In the genomic region with DNA sequence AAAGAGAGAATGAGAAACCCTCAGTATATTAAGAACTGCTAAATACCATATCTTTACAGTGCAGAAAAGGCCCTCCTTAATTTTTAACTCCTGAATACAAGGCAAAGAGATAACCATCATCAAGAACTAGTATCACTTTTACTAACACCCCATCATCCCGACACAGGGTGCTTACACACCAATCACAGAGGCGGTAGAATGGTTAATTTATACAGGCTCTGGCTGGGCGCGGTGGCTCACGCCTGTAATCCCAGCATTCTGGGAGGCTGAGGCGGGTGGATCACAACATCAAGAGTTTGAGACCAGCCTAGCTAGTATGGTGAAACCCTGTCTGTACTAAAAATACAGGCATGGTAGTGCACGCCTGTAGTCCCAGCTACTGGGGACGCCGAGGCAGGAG, we compare ENCODE assay signal across 1 cellular context.
TF ChIP-seq lines count a peak whose summit lies in the region.

No MANE protein-coding gene starts in this region.

TF ChIP-seq in WTC11, 78 proteins besides CTCF, POLR2A, EP300 and RAD21:
- TF ChIP-seq MXD4 (CRISPR knock-in tag; IDR thresholded peaks at IDR 0.05; ENCODE audit: borderline replicate concordance), result no peak
- TF ChIP-seq, protein P1, sequence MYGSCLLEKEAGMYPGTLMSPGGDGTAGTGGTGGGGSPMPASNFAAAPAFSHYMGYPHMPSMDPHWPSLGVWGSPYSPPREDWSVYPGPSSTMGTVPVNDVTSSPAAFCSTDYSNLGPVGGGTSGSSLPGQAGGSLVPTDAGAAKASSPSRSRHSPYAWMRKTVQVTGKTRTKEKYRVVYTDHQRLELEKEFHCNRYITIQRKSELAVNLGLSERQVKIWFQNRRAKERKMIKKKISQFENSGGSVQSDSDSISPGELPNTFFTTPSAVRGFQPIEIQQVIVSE (CRISPR knock-in tag; IDR thresholded peaks at IDR 0.05; ENCODE audit: borderline replicate concordance), result no peak
- no peak for TF ChIP-seq E2F5 (CRISPR knock-in tag; IDR thresholded peaks at IDR 0.05)
- TF ChIP-seq ZNF219 (CRISPR knock-in tag; IDR thresholded peaks at IDR 0.05; ENCODE audit: borderline replicate concordance), result no peak
- TF ChIP-seq SP1 (CRISPR knock-in tag; conservative IDR thresholded peaks at IDR 0.05), result no peak
- TF ChIP-seq ZNF121 (CRISPR knock-in tag; IDR thresholded peaks at IDR 0.05), result no peak
- no peak for TF ChIP-seq KAT7 (CRISPR knock-in tag; IDR thresholded peaks at IDR 0.05; ENCODE audit: borderline replicate concordance)
- TF ChIP-seq FOXJ3 (CRISPR knock-in tag; IDR thresholded peaks at IDR 0.05; ENCODE audit: borderline replicate concordance), result no peak
- TF ChIP-seq ZNF423 (CRISPR knock-in tag; IDR thresholded peaks at IDR 0.05), result no peak
- TF ChIP-seq ZNF317 (CRISPR knock-in tag; IDR thresholded peaks at IDR 0.05; ENCODE audit: borderline replicate concordance, low read depth), result no peak
- TF ChIP-seq ZNF232 (CRISPR knock-in tag; IDR thresholded peaks at IDR 0.05), result no peak
- TF ChIP-seq ZBTB21 (CRISPR knock-in tag; IDR thresholded peaks at IDR 0.05; ENCODE audit: borderline replicate concordance), result no peak
- no peak for TF ChIP-seq ETV6 (CRISPR knock-in tag; IDR thresholded peaks at IDR 0.05)
- no peak for TF ChIP-seq TCF7 (CRISPR knock-in tag; IDR thresholded peaks at IDR 0.05; ENCODE audit: low read depth)
- TF ChIP-seq ZNF671 (CRISPR knock-in tag; IDR thresholded peaks at IDR 0.05), result no peak
- no peak for TF ChIP-seq ZNF396 (CRISPR knock-in tag; IDR thresholded peaks at IDR 0.05; ENCODE audit: borderline replicate concordance)
- TF ChIP-seq PREB (CRISPR knock-in tag; IDR thresholded peaks at IDR 0.05; ENCODE audit: borderline replicate concordance), result no peak
- TF ChIP-seq NFE2L1 (CRISPR knock-in tag; IDR thresholded peaks at IDR 0.05), result no peak
